ENCODE assay signal across 8 cellular contexts in genomic region chrX:23901805-23902204, GRCh38. TPM values are rescaled to one million over a fixed set of nuclear protein-coding genes. Genes with fewer than 3 reads are reported as not detected.
DNase-seq lines count a peak whose midpoint lies in the region; ATAC-seq and TF ChIP-seq lines count a peak whose summit lies in the region.

No MANE protein-coding gene starts in this region.

- CTCF ChIA-PET in BJ (lab: Yijun Ruan, JAX), result interaction anchor here (0.6 to 3.8 kb wide), 26 partner anchors 10 to 1917 kb away, joined by 3 to 76 read pairs (median 5); partner anchors contain the start of genes PRDX4 and SAT1
- CTCF ChIA-PET in activated CD4-positive, alpha-beta T cell treated with anti-CD3 and anti-CD28 coated beads, Interleukin-2, amount 10 ng/mL, durations not matched to agents 7 days and 5 days (lab: Charles Lee), result interaction anchor here (0.6 to 2.7 kb wide), 31 partner anchors 10 to 1917 kb away, joined by 3 to 24 read pairs (median 4); partner anchors contain the start of gene SAT1

- H3K9me3 Mint-ChIP-seq in activated CD4-positive, alpha-beta T cell treated with anti-CD3 and anti-CD28 coated beads, Interleukin-2, amount 10 ng/mL, durations not matched to agents 7 days and 5 days, result no peaks in the 10 kb centered on the region

- H3K27me3 Mint-ChIP-seq in activated CD4-positive, alpha-beta T cell treated with anti-CD3 and anti-CD28 coated beads, Interleukin-2, amount 10 ng/mL, durations not matched to agents 7 days and 5 days, result no peaks in the 10 kb centered on the region

- POLR2A ChIA-PET in BJ (lab: Charles Lee), result interaction anchor here (0.5 to 0.8 kb wide), 3 partner anchors 13 to 119 kb away, joined by 3 read pairs; partner anchors contain the start of gene SAT1
- POLR2A ChIA-PET in activated CD4-positive, alpha-beta T cell treated with anti-CD3 and anti-CD28 coated beads, Interleukin-2, amount 10 ng/mL, durations not matched to agents 7 days and 5 days (lab: Charles Lee), result interaction anchor here (0.6 to 1.3 kb wide), 5 partner anchors 119 to 258 kb away, joined by 3 to 9 read pairs (median 3); partner anchors contain the start of gene SAT1

- H3K4me1 Mint-ChIP-seq in activated CD4-positive, alpha-beta T cell treated with anti-CD3 and anti-CD28 coated beads, Interleukin-2, amount 10 ng/mL, durations not matched to agents 7 days and 5 days, result peaks cover 18% of the 10 kb centered on the region

- no peak overlapping the region for H3K27ac Mint-ChIP-seq in activated CD4-positive, alpha-beta T cell treated with anti-CD3 and anti-CD28 coated beads, Interleukin-2, amount 10 ng/mL, durations not matched to agents 7 days and 5 days

- peaks cover 28 to 29% of the 10 kb centered on the region in 2 experiments for H3K4me1 ChIP-seq in neutrophil (ENCODE audit: control insufficient read depth in 1 of 2, insufficient read depth in 1 of 2, low read depth in 1 of 2, low read length in 1 of 2)

- no peak for TF ChIP-seq POLR2A in GM18505 (IDR thresholded peaks at IDR 0.05; ENCODE audit: borderline replicate concordance, extremely low read depth, insufficient read depth, insufficient read length)

- no peaks in the 10 kb centered on the region for H3K36me3 Mint-ChIP-seq in activated CD4-positive, alpha-beta T cell treated with anti-CD3 and anti-CD28 coated beads, Interleukin-2, amount 10 ng/mL, durations not matched to agents 7 days and 5 days (ENCODE audit: low read depth)

- no peaks in the 10 kb centered on the region for H3K36me3 ChIP-seq in BJ (ENCODE audit: control insufficient read depth, insufficient read depth, low read length)
- H3K36me3 ChIP-seq in neutrophil, result no peaks in the 10 kb centered on the region

- ATAC-seq in GM18505 (IDR thresholded peaks at IDR 0.05; ENCODE audit: unreplicated experiment) (peak; percentile 67), HG03095 (IDR thresholded peaks at IDR 0.05; ENCODE audit: unreplicated experiment) (peak; percentile 65), HG03457 (IDR thresholded peaks at IDR 0.05; ENCODE audit: unreplicated experiment) (no peak)

- no peaks in the 10 kb centered on the region for H3K9me3 ChIP-seq in neutrophil

- TF ChIP-seq CTCF in BJ (IDR thresholded peaks at IDR 0.05; ENCODE audit: insufficient read depth, low read depth, low read length) (peak; percentile 61), fibroblast of the aortic adventitia (IDR thresholded peaks at IDR 0.05; ENCODE audit: insufficient read depth, low read length) (peak; percentile 60), neutrophil (IDR thresholded peaks at IDR 0.05) (no peak)

- H3K4me3 Mint-ChIP-seq in activated CD4-positive, alpha-beta T cell treated with anti-CD3 and anti-CD28 coated beads, Interleukin-2, amount 10 ng/mL, durations not matched to agents 7 days and 5 days, result no peak overlapping the region

- no peak for DNase-seq in BJ (ENCODE audit: low read depth)
- peak; percentile 1 for DNase-seq in NCI-H345 treated with DMSO at 0.1 percent for 48 hours (lab: John Stamatoyannopoulos, UW; ENCODE audit: unreplicated experiment)
- peak; percentile 53 for DNase-seq in activated CD4-positive, alpha-beta T cell treated with anti-CD3 and anti-CD28 coated beads, Interleukin-2, amount 10 ng/mL, durations not matched to agents 7 days and 5 days
- peak; percentile 86 for DNase-seq in fibroblast of the aortic adventitia (ENCODE audit: low read depth)

- peak overlapping the region; percentile 96 for H3K27ac ChIP-seq in neutrophil

- no peak overlapping the region for H3K4me3 ChIP-seq in BJ (ENCODE audit: low read depth, low read length)
- no peak overlapping the region for H3K4me3 ChIP-seq in fibroblast of the aortic adventitia (ENCODE audit: low read depth, low read length)
- H3K4me3 ChIP-seq in neutrophil (ENCODE audit: low read depth in 1 of 2, low read length in 1 of 2), result peak overlapping the region; percentile 4 to 21

- no peaks in the 10 kb centered on the region for H3K27me3 ChIP-seq in BJ (ENCODE audit: control insufficient read depth, insufficient read depth, low read length)
- H3K27me3 ChIP-seq in neutrophil, result no peaks in the 10 kb centered on the region

RNA-seq across cellular contexts. Expression of gene APOO, which starts 5.9 kb away (rescaled TPM):
- 6.6 and 10.0 TPM in 2 replicates for polyA plus RNA-seq in BJ (2011; rRNA removed)
- 1.00 and 1.6 TPM in 2 replicates for polyA minus RNA-seq in BJ (2011; rRNA and poly(A)+ RNA removed)
- 10 to 100 TPM; 26.6 to 28.5 TPM for total RNA-seq in activated CD4-positive, alpha-beta T cell treated with anti-CD3 and anti-CD28 coated beads, Interleukin-2, amount 10 ng/mL, durations not matched to agents 7 days and 5 days
- 9.8 TPM in 1 of 2 replicates, not detected in the other for total RNA-seq in fibroblast of the aortic adventitia (ENCODE audit: low replicate concordance)

RNA-seq across cellular contexts. Expression of gene CXorf58, which starts 6.0 kb away (rescaled TPM):
- polyA plus RNA-seq in BJ (2011; rRNA removed), result not detected in 2 replicates
- polyA minus RNA-seq in BJ (2011; rRNA and poly(A)+ RNA removed), result not detected in 2 replicates
- not detected for total RNA-seq in activated CD4-positive, alpha-beta T cell treated with anti-CD3 and anti-CD28 coated beads, Interleukin-2, amount 10 ng/mL, durations not matched to agents 7 days and 5 days
- not detected in 2 replicates for total RNA-seq in fibroblast of the aortic adventitia (ENCODE audit: low replicate concordance)

Comparison
In these comparisons a context has a peak if more than half of its experiments do, and no peak if none do; other contexts are left out.
1. H3K4me3 ChIP-seq: peak in neutrophil (2 of 2); none in BJ (single experiment) and fibroblast of the aortic adventitia (single experiment).